ENCODE assay signal across 1 cellular context in the genomic region with DNA sequence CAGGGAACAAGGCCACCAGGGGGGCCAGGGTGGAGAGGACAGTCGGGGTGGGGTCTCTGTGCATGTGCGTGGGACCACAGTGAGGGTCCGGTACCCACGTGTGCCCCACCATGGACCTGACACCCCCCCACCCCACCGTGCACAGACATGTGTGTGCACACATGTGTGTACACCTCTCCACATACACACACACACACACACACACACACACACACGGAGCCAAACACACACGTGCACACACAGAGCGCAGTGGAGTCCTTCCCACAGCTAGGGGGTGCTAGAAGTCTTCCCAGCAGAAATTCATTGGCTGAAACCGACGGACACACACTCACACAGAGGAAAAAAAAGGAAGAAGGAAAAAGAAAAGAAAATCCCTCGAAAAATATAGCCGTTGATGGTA.
A peak's percentile ranks its signal among the peaks of the same experiment; 100 is the strongest.
TF ChIP-seq lines count a peak whose summit lies in the region.

No MANE protein-coding gene starts in this region.

TF ChIP-seq in K562, 482 proteins besides CTCF, POLR2A, EP300 and RAD21 (continued from another document and continues in another):
- TF ChIP-seq MTA2 (IDR thresholded peaks at IDR 0.05; ENCODE audit: low read depth): no peak
- TF ChIP-seq, protein P1, sequence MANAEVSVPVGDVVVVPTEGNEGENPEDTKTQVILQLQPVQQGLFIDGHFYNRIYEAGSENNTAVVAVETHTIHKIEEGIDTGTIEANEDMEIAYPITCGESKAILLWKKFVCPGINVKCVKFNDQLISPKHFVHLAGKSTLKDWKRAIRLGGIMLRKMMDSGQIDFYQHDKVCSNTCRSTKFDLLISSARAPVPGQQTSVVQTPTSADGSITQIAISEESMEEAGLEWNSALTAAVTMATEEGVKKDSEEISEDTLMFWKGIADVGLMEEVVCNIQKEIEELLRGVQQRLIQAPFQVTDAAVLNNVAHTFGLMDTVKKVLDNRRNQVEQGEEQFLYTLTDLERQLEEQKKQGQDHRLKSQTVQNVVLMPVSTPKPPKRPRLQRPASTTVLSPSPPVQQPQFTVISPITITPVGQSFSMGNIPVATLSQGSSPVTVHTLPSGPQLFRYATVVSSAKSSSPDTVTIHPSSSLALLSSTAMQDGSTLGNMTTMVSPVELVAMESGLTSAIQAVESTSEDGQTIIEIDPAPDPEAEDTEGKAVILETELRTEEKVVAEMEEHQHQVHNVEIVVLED (CRISPR knock-in tag; IDR thresholded peaks at IDR 0.05): no peak
- TF ChIP-seq RCOR1 (IDR thresholded peaks at IDR 0.05; ENCODE audit: borderline replicate concordance in 1 of 2, low read depth in 2 of 2, low read length in 2 of 2): no peak
- TF ChIP-seq, protein P2, sequence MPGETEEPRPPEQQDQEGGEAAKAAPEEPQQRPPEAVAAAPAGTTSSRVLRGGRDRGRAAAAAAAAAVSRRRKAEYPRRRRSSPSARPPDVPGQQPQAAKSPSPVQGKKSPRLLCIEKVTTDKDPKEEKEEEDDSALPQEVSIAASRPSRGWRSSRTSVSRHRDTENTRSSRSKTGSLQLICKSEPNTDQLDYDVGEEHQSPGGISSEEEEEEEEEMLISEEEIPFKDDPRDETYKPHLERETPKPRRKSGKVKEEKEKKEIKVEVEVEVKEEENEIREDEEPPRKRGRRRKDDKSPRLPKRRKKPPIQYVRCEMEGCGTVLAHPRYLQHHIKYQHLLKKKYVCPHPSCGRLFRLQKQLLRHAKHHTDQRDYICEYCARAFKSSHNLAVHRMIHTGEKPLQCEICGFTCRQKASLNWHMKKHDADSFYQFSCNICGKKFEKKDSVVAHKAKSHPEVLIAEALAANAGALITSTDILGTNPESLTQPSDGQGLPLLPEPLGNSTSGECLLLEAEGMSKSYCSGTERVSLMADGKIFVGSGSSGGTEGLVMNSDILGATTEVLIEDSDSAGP (CRISPR knock-in tag; IDR thresholded peaks at IDR 0.05): no peak
- TF ChIP-seq FOXJ2 (tag; IDR thresholded peaks at IDR 0.05): 0 out of 2 replicates have a peak, but pooled peaks have one; percentile 40
- TF ChIP-seq RUNX1 (IDR thresholded peaks at IDR 0.05; ENCODE audit: low read depth): no peak
- no peak for TF ChIP-seq STAT5B (CRISPR knock-in tag; IDR thresholded peaks at IDR 0.05)
- TF ChIP-seq TOE1 (IDR thresholded peaks at IDR 0.05; ENCODE audit: borderline replicate concordance): peak; percentile 67
- TF ChIP-seq TOE1 (CRISPR knock-in tag; IDR thresholded peaks at IDR 0.05; ENCODE audit: borderline replicate concordance, low read depth): no peak
- TF ChIP-seq RBFOX2 (IDR thresholded peaks at IDR 0.05; ENCODE audit: low read depth, low read length): no peak
- TF ChIP-seq CBFA2T3 (IDR thresholded peaks at IDR 0.05): peak; percentile 21; the same call in 1 of the 2 replicates
- TF ChIP-seq GTF2A2 (tag; IDR thresholded peaks at IDR 0.05): no peak
- no peak for TF ChIP-seq TCFL5 (CRISPR knock-in tag; conservative IDR thresholded peaks at IDR 0.05)
- TF ChIP-seq MEIS2 (IDR thresholded peaks at IDR 0.05; ENCODE audit: partially characterized antibody): no peak
- 0 out of 2 replicates have a peak, but pooled peaks have one; percentile 5 for TF ChIP-seq TAL1 (IDR thresholded peaks at IDR 0.05)
- TF ChIP-seq SMAD3 (CRISPR knock-in tag; conservative IDR thresholded peaks at IDR 0.05): no peak
- no peak for TF ChIP-seq TCF7L2 (IDR thresholded peaks at IDR 0.05; ENCODE audit: low read depth, low read length)
- TF ChIP-seq, protein P3, sequence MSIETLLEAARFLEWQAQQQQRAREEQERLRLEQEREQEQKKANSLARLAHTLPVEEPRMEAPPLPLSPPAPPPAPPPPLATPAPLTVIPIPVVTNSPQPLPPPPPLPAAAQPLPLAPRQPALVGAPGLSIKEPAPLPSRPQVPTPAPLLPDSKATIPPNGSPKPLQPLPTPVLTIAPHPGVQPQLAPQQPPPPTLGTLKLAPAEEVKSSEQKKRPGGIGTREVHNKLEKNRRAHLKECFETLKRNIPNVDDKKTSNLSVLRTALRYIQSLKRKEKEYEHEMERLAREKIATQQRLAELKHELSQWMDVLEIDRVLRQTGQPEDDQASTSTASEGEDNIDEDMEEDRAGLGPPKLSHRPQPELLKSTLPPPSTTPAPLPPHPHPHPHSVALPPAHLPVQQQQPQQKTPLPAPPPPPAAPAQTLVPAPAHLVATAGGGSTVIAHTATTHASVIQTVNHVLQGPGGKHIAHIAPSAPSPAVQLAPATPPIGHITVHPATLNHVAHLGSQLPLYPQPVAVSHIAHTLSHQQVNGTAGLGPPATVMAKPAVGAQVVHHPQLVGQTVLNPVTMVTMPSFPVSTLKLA (conservative IDR thresholded peaks at IDR 0.05): peak; percentile 76 to 80; a peak in 3 of 4 replicates
- TF ChIP-seq ZFP1 (CRISPR knock-in tag; IDR thresholded peaks at IDR 0.05): no peak
- TF ChIP-seq IRF2 (CRISPR knock-in tag; IDR thresholded peaks at IDR 0.05): no peak
- no peak for TF ChIP-seq ZNF316 (IDR thresholded peaks at IDR 0.05)
- TF ChIP-seq FOXK2 (conservative IDR thresholded peaks at IDR 0.05 in 1 of 2, IDR thresholded peaks at IDR 0.05 in 1 of 2; ENCODE audit: low read depth in 2 of 2): peak in 1 of 2 experiments; percentile 56; a peak in 1 of 4 replicates
- no peak for TF ChIP-seq SP1 (CRISPR knock-in tag; IDR thresholded peaks at IDR 0.05)
- no peak for TF ChIP-seq ZNF217 (CRISPR knock-in tag; IDR thresholded peaks at IDR 0.05)
- TF ChIP-seq PPARD (CRISPR knock-in tag; IDR thresholded peaks at IDR 0.05): no peak
- no peak for TF ChIP-seq NONO (IDR thresholded peaks at IDR 0.05; ENCODE audit: low read depth in 2 of 2, low read length in 1 of 2)
- TF ChIP-seq, protein P4, sequence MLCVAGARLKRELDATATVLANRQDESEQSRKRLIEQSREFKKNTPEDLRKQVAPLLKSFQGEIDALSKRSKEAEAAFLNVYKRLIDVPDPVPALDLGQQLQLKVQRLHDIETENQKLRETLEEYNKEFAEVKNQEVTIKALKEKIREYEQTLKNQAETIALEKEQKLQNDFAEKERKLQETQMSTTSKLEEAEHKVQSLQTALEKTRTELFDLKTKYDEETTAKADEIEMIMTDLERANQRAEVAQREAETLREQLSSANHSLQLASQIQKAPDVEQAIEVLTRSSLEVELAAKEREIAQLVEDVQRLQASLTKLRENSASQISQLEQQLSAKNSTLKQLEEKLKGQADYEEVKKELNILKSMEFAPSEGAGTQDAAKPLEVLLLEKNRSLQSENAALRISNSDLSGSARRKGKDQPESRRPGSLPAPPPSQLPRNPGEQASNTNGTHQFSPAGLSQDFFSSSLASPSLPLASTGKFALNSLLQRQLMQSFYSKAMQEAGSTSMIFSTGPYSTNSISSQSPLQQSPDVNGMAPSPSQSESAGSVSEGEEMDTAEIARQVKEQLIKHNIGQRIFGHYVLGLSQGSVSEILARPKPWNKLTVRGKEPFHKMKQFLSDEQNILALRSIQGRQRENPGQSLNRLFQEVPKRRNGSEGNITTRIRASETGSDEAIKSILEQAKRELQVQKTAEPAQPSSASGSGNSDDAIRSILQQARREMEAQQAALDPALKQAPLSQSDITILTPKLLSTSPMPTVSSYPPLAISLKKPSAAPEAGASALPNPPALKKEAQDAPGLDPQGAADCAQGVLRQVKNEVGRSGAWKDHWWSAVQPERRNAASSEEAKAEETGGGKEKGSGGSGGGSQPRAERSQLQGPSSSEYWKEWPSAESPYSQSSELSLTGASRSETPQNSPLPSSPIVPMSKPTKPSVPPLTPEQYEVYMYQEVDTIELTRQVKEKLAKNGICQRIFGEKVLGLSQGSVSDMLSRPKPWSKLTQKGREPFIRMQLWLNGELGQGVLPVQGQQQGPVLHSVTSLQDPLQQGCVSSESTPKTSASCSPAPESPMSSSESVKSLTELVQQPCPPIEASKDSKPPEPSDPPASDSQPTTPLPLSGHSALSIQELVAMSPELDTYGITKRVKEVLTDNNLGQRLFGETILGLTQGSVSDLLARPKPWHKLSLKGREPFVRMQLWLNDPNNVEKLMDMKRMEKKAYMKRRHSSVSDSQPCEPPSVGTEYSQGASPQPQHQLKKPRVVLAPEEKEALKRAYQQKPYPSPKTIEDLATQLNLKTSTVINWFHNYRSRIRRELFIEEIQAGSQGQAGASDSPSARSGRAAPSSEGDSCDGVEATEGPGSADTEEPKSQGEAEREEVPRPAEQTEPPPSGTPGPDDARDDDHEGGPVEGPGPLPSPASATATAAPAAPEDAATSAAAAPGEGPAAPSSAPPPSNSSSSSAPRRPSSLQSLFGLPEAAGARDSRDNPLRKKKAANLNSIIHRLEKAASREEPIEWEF (CRISPR knock-in tag; IDR thresholded peaks at IDR 0.05): no peak
- 0 out of 2 replicates have a peak, but pooled peaks have one; percentile 29 for TF ChIP-seq ARID1B (IDR thresholded peaks at IDR 0.05)
- TF ChIP-seq CCAR2 (IDR thresholded peaks at IDR 0.05; ENCODE audit: low read depth, low read length): no peak
- no peak for TF ChIP-seq ZNF311 (CRISPR knock-in tag; IDR thresholded peaks at IDR 0.05)
- no peak for TF ChIP-seq SP2 (IDR thresholded peaks at IDR 0.05; ENCODE audit: extremely low read depth, low read depth, low read length, poor library complexity, severe bottlenecking)
- TF ChIP-seq HDAC6 (IDR thresholded peaks at IDR 0.05; ENCODE audit: low read depth, low read length): no peak
- TF ChIP-seq ZNF3 (CRISPR knock-in tag; IDR thresholded peaks at IDR 0.05): no peak
- TF ChIP-seq TAF7 (tag; IDR thresholded peaks at IDR 0.05): no peak
- peak; percentile 84 for TF ChIP-seq ZNF384 (IDR thresholded peaks at IDR 0.05; ENCODE audit: low read depth, low read length)
- no peak for TF ChIP-seq ELF1 (tag; IDR thresholded peaks at IDR 0.05)
- no peak for TF ChIP-seq ZNF134 (CRISPR knock-in tag; conservative IDR thresholded peaks at IDR 0.05)
- no peak for TF ChIP-seq THRAP3 (IDR thresholded peaks at IDR 0.05; ENCODE audit: borderline replicate concordance)
- no peak for TF ChIP-seq ZNF551 (CRISPR knock-in tag; IDR thresholded peaks at IDR 0.05)
- TF ChIP-seq BRD9 (IDR thresholded peaks at IDR 0.05; ENCODE audit: low read depth, partially characterized antibody): no peak
- TF ChIP-seq NFE2 (IDR thresholded peaks at IDR 0.05; ENCODE audit: low read depth): no peak
- TF ChIP-seq SNIP1 (IDR thresholded peaks at IDR 0.05; ENCODE audit: low read depth): no peak
- no peak for TF ChIP-seq SMARCB1 (IDR thresholded peaks at IDR 0.05; ENCODE audit: insufficient read length, low read depth)
- TF ChIP-seq HMG20B (CRISPR knock-in tag; IDR thresholded peaks at IDR 0.05): no peak
- TF ChIP-seq SIN3A (IDR thresholded peaks at IDR 0.05; ENCODE audit: borderline replicate concordance in 2 of 2, control insufficient read depth in 1 of 2, low read depth in 2 of 2, low read length in 2 of 2): no peak
- TF ChIP-seq MYC (IDR thresholded peaks at IDR 0.05; ENCODE audit: low read depth, low read length): peak; percentile 86
- no peak for TF ChIP-seq MYC (CRISPR knock-in tag; IDR thresholded peaks at IDR 0.05; ENCODE audit: borderline replicate concordance, low read depth)
- TF ChIP-seq, protein P5, sequence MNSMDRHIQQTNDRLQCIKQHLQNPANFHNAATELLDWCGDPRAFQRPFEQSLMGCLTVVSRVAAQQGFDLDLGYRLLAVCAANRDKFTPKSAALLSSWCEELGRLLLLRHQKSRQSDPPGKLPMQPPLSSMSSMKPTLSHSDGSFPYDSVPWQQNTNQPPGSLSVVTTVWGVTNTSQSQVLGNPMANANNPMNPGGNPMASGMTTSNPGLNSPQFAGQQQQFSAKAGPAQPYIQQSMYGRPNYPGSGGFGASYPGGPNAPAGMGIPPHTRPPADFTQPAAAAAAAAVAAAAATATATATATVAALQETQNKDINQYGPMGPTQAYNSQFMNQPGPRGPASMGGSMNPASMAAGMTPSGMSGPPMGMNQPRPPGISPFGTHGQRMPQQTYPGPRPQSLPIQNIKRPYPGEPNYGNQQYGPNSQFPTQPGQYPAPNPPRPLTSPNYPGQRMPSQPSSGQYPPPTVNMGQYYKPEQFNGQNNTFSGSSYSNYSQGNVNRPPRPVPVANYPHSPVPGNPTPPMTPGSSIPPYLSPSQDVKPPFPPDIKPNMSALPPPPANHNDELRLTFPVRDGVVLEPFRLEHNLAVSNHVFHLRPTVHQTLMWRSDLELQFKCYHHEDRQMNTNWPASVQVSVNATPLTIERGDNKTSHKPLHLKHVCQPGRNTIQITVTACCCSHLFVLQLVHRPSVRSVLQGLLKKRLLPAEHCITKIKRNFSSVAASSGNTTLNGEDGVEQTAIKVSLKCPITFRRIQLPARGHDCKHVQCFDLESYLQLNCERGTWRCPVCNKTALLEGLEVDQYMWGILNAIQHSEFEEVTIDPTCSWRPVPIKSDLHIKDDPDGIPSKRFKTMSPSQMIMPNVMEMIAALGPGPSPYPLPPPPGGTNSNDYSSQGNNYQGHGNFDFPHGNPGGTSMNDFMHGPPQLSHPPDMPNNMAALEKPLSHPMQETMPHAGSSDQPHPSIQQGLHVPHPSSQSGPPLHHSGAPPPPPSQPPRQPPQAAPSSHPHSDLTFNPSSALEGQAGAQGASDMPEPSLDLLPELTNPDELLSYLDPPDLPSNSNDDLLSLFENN (IDR thresholded peaks at IDR 0.05; ENCODE audit: low read depth in 2 of 2, low read length in 2 of 2): no peak
- TF ChIP-seq TGIF2 (CRISPR knock-in tag; IDR thresholded peaks at IDR 0.05): no peak
- TF ChIP-seq, protein P6, sequence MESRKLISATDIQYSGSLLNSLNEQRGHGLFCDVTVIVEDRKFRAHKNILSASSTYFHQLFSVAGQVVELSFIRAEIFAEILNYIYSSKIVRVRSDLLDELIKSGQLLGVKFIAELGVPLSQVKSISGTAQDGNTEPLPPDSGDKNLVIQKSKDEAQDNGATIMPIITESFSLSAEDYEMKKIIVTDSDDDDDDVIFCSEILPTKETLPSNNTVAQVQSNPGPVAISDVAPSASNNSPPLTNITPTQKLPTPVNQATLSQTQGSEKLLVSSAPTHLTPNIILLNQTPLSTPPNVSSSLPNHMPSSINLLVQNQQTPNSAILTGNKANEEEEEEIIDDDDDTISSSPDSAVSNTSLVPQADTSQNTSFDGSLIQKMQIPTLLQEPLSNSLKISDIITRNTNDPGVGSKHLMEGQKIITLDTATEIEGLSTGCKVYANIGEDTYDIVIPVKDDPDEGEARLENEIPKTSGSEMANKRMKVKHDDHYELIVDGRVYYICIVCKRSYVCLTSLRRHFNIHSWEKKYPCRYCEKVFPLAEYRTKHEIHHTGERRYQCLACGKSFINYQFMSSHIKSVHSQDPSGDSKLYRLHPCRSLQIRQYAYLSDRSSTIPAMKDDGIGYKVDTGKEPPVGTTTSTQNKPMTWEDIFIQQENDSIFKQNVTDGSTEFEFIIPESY (CRISPR knock-in tag; IDR thresholded peaks at IDR 0.05): no peak
- TF ChIP-seq HNRNPUL1 (IDR thresholded peaks at IDR 0.05; ENCODE audit: low read length): no peak
- TF ChIP-seq ARHGAP35 (IDR thresholded peaks at IDR 0.05; ENCODE audit: partially characterized antibody): no peak
